Comparison of ENCODE assay signal across 21 cellular contexts in genomic region chr1:198377702-198378101, GRCh38.
DNase-seq lines count a peak whose midpoint lies in the region; ATAC-seq, FAIRE-seq and TF ChIP-seq lines count a peak whose summit lies in the region.
"Had no signal": no experiment of that assay in that cellular context is flagged by ENCODE, and none has a peak within 500 bp of the region (broad histone marks: within the 10 kb centered on the region; RNA-seq: fewer than 3 reads in every experiment).

No MANE protein-coding gene starts in this region.

- peaks cover 8% of the 10 kb centered on the region for H3K36me3 Mint-ChIP-seq in activated CD8-positive, alpha-beta T cell treated with anti-CD3 and anti-CD28 coated beads for 36 hours (ENCODE audit: low read depth)
- H3K36me3 Mint-ChIP-seq in activated CD8-positive, alpha-beta T cell treated with anti-CD3 and anti-CD28 coated beads, Interleukin-2, amount 10 ng/mL, durations not matched to agents 7 days and 5 days (ENCODE audit: low read depth) = no peaks in the 10 kb centered on the region

- no peaks in the 10 kb centered on the region for H4K20me1 ChIP-seq in K562 (replicated peaks; ENCODE audit: control insufficient read depth, insufficient read depth, low read length)
- H4K20me1 ChIP-seq: BLaER1 treated with 17β-estradiol and CSF1 and Interleukin-3, amounts not matched to agents 10 nM and 100 nM had no signal

- no peak for TF ChIP-seq POLR2A in K562 (conservative IDR thresholded peaks at IDR 0.05)

- in situ Hi-C loops in K562 (cut with MboI) = no loop called here

- H3K27ac Mint-ChIP-seq in activated CD8-positive, alpha-beta T cell treated with anti-CD3 and anti-CD28 coated beads for 36 hours = no peak overlapping the region
- no peak overlapping the region for H3K27ac Mint-ChIP-seq in activated CD8-positive, alpha-beta T cell treated with anti-CD3 and anti-CD28 coated beads, Interleukin-2, amount 10 ng/mL, durations not matched to agents 7 days and 5 days
- H3K27ac Mint-ChIP-seq: B cell; CD4-positive, alpha-beta T cell; CD8-positive, alpha-beta T cell had no signal

- POLR2A ChIA-PET in activated CD8-positive, alpha-beta T cell treated with anti-CD3 and anti-CD28 coated beads for 36 hours (lab: Charles Lee) = no interaction called here
- POLR2A ChIA-PET in activated CD8-positive, alpha-beta T cell treated with anti-CD3 and anti-CD28 coated beads, Interleukin-2, amount 10 ng/mL, durations not matched to agents 7 days and 5 days (lab: Charles Lee) = no interaction called here
- POLR2A ChIA-PET in K562 (lab: Yijun Ruan, JAX) = no interaction called here

- no peaks in the 10 kb centered on the region for H3K36me3 ChIP-seq in K562 (ENCODE audit: control insufficient read depth, insufficient read depth, low read length)
- H3K36me3 ChIP-seq: BLaER1 treated with 17β-estradiol and CSF1 and Interleukin-3, amounts not matched to agents 10 nM and 100 nM had no signal

- CTCF ChIA-PET in activated CD8-positive, alpha-beta T cell treated with anti-CD3 and anti-CD28 coated beads for 36 hours (lab: Charles Lee) = interaction anchor here (1.1 to 1.3 kb wide), 2 partner anchors 12 to 16 kb away, joined by 3 read pairs; no protein-coding TSS in a partner anchor
- CTCF ChIA-PET in activated CD8-positive, alpha-beta T cell treated with anti-CD3 and anti-CD28 coated beads, Interleukin-2, amount 10 ng/mL, durations not matched to agents 7 days and 5 days (lab: Charles Lee) = no interaction called here
- CTCF ChIA-PET in K562 (lab: Yijun Ruan, JAX; ENCODE audit: low intra/inter-chr PET ratio) = no interaction called here

- intact Hi-C loops in activated CD8-positive, alpha-beta T cell treated with anti-CD3 and anti-CD28 coated beads for 36 hours (cut with micrococcal nuclease) = no loop called here
- intact Hi-C loops in K562 (cut with micrococcal nuclease) = no loop called here

- H3K27me3 ChIP-seq in K562 (ENCODE audit: control insufficient read depth in 2 of 2, insufficient read depth in 2 of 2, low read length in 2 of 2) = no peaks in the 10 kb centered on the region
- H3K27me3 ChIP-seq: BLaER1 treated with 17β-estradiol and CSF1 and Interleukin-3, amounts not matched to agents 10 nM and 100 nM had no signal

- peaks cover 25% of the 10 kb centered on the region for H3K9me3 Mint-ChIP-seq in activated CD8-positive, alpha-beta T cell treated with anti-CD3 and anti-CD28 coated beads for 36 hours
- peaks cover 11% of the 10 kb centered on the region for H3K9me3 Mint-ChIP-seq in activated CD8-positive, alpha-beta T cell treated with anti-CD3 and anti-CD28 coated beads, Interleukin-2, amount 10 ng/mL, durations not matched to agents 7 days and 5 days (ENCODE audit: insufficient read depth)

- H3K9me3 ChIP-seq in K562 (replicated peaks; ENCODE audit: control insufficient read depth, insufficient read depth, low read depth, low read length) = no peaks in the 10 kb centered on the region
- H3K9me3 ChIP-seq: A549, Caco-2 had no signal

- H3K79me2 ChIP-seq in K562 (ENCODE audit: control insufficient read depth, insufficient read depth, low read length) = no peaks in the 10 kb centered on the region

- BruUV-seq in K562 (replicated peaks; lab: Mats Ljungman, UMichigan) = no TSS peak

- H3K4me3 ChIP-seq in K562 = no peak overlapping the region
- H3K4me3 ChIP-seq: A549; BLaER1 treated with 17β-estradiol and CSF1 and Interleukin-3, amounts not matched to agents 10 nM and 100 nM had no signal

- TF ChIP-seq RAD21 in K562 (CRISPR knock-in tag; conservative IDR thresholded peaks at IDR 0.05 in 1 of 2, IDR thresholded peaks at IDR 0.05 in 1 of 2) = no peak

- no peak overlapping the region for H3K27ac ChIP-seq in K562 (ENCODE audit: extremely low read depth, low read depth, low read length)
- H3K27ac ChIP-seq: 22Rv1; A549; BLaER1 treated with 17β-estradiol and CSF1 and Interleukin-3, amounts not matched to agents 10 nM and 100 nM; C4-2B had no signal

- H3K9me1 ChIP-seq in K562 (ENCODE audit: control insufficient read depth, insufficient read depth, low read length) = no peaks in the 10 kb centered on the region

- peaks cover 30% of the 10 kb centered on the region for H3K4me1 Mint-ChIP-seq in activated CD8-positive, alpha-beta T cell treated with anti-CD3 and anti-CD28 coated beads for 36 hours (ENCODE audit: low read depth)
- H3K4me1 Mint-ChIP-seq in activated CD8-positive, alpha-beta T cell treated with anti-CD3 and anti-CD28 coated beads, Interleukin-2, amount 10 ng/mL, durations not matched to agents 7 days and 5 days (ENCODE audit: low read depth) = peaks cover 9% of the 10 kb centered on the region

- no peaks in the 10 kb centered on the region for H3K4me1 ChIP-seq in K562 (replicated peaks in 1 of 2; ENCODE audit: control insufficient read depth in 2 of 2, insufficient read depth in 2 of 2, low read length in 2 of 2)
- H3K4me1 ChIP-seq: A549, Caco-2 had no signal

- H3K9ac ChIP-seq in K562 (ENCODE audit: insufficient read depth in 1 of 2, low read depth in 2 of 2, low read length in 2 of 2) = no peak overlapping the region
- H3K9ac ChIP-seq: BLaER1 treated with 17β-estradiol and CSF1 and Interleukin-3, amounts not matched to agents 10 nM and 100 nM had no signal

- no peak for TF ChIP-seq CTCF in activated CD8-positive, alpha-beta T cell treated with anti-CD3 and anti-CD28 coated beads for 36 hours (IDR thresholded peaks at IDR 0.05)
- no peak for TF ChIP-seq CTCF in K562 (IDR thresholded peaks at IDR 0.05 in 2 of 3, conservative IDR thresholded peaks at IDR 0.05 in 1 of 3; ENCODE audit: insufficient read depth in 2 of 3, low read depth in 1 of 3, low read length in 3 of 3)

- H3K27me3 Mint-ChIP-seq in activated CD8-positive, alpha-beta T cell treated with anti-CD3 and anti-CD28 coated beads for 36 hours = no peaks in the 10 kb centered on the region
- H3K27me3 Mint-ChIP-seq in activated CD8-positive, alpha-beta T cell treated with anti-CD3 and anti-CD28 coated beads, Interleukin-2, amount 10 ng/mL, durations not matched to agents 7 days and 5 days (ENCODE audit: low read depth) = no peaks in the 10 kb centered on the region
- H3K27me3 Mint-ChIP-seq: CD4-positive, alpha-beta T cell had no signal

- DNase-seq in activated CD4-positive, CD25-positive, alpha-beta regulatory T cell treated with anti-CD3 and anti-CD28 coated beads, Interleukin-2, amount 50 U/mL, for 72 hours = no peak
- no peak for DNase-seq in activated CD8-positive, alpha-beta T cell treated with anti-CD3 and anti-CD28 coated beads for 36 hours
- no peak for DNase-seq in activated CD8-positive, alpha-beta T cell treated with anti-CD3 and anti-CD28 coated beads, Interleukin-2, amount 10 ng/mL, durations not matched to agents 7 days and 5 days
- no peak for DNase-seq in K562 (ENCODE audit: extremely low read depth in 1 of 4, low spot score in 3 of 4)
- no peak for DNase-seq in NCI-H1694 treated with DMSO at 0.1 percent for 48 hours (lab: John Stamatoyannopoulos, UW)
- DNase-seq: AML-193; Caco-2; Calu3; CD4-positive, alpha-beta T cell; CD8-positive, alpha-beta T cell; DMS79 treated with DMSO at 0.1 percent for 48 hours; GF-D8 had no signal

- peak; percentile 25 to 60 for ATAC-seq in activated CD4-positive, CD25-positive, alpha-beta regulatory T cell treated with anti-CD3 and anti-CD28 coated beads, Interleukin-2, amount 50 U/mL, for 24 hours
- ATAC-seq in activated CD8-positive, alpha-beta T cell treated with anti-CD3 and anti-CD28 coated beads for 36 hours = peak; percentile 39
- no peak for ATAC-seq in activated CD8-positive, alpha-beta T cell treated with anti-CD3 and anti-CD28 coated beads, Interleukin-2, amount 10 ng/mL, durations not matched to agents 7 days and 5 days
- ATAC-seq in K562 (no peak), HG03432 (IDR thresholded peaks at IDR 0.05; ENCODE audit: unreplicated experiment) (no peak)
- ATAC-seq: A549; CD8-positive, alpha-beta T cell had no signal

- no peak for FAIRE-seq in K562 (lab: Jason Lieb, UNC)
- FAIRE-seq: A549, G401.6, GM19239 had no signal

- no peak for TF ChIP-seq EP300 in K562 (IDR thresholded peaks at IDR 0.05; ENCODE audit: low read length)

- no peak overlapping the region for H2AFZ ChIP-seq in K562 (ENCODE audit: low read depth, low read length)

- H3K4me3 Mint-ChIP-seq in activated CD8-positive, alpha-beta T cell treated with anti-CD3 and anti-CD28 coated beads for 36 hours = no peak overlapping the region
- no peak overlapping the region for H3K4me3 Mint-ChIP-seq in activated CD8-positive, alpha-beta T cell treated with anti-CD3 and anti-CD28 coated beads, Interleukin-2, amount 10 ng/mL, durations not matched to agents 7 days and 5 days
- H3K4me3 Mint-ChIP-seq: B cell; CD4-positive, alpha-beta T cell; CD8-positive, alpha-beta T cell had no signal

- no peak overlapping the region for H3K4me2 ChIP-seq in K562 (ENCODE audit: insufficient read depth, low read length)
- H3K4me2 ChIP-seq: A549; BLaER1 treated with 17β-estradiol and CSF1 and Interleukin-3, amounts not matched to agents 10 nM and 100 nM had no signal

TF ChIP-seq in K562, 482 proteins besides CTCF, POLR2A, EP300 and RAD21:
- peak; percentile 5 for TF ChIP-seq RBM25 (IDR thresholded peaks at IDR 0.05; ENCODE audit: low read depth, low read length, severe bottlenecking)
- TF ChIP-seq WHSC1 (IDR thresholded peaks at IDR 0.05; ENCODE audit: low read length) = no peak

Comparison
In these comparisons a context has a peak if more than half of its experiments do, and no peak if none do; other contexts are left out.
1. ATAC-seq: peak in activated CD4-positive, CD25-positive, alpha-beta regulatory T cell treated with anti-CD3 and anti-CD28 coated beads, Interleukin-2, amount 50 U/mL, for 24 hours (2 of 2) and activated CD8-positive, alpha-beta T cell treated with anti-CD3 and anti-CD28 coated beads for 36 hours (single experiment); none in activated CD8-positive, alpha-beta T cell treated with anti-CD3 and anti-CD28 coated beads, Interleukin-2, amount 10 ng/mL, durations not matched to agents 7 days and 5 days (single experiment), K562 (single experiment) and HG03432 (single experiment).